3 cellular contexts compared by ENCODE assay signal in the genomic region with DNA sequence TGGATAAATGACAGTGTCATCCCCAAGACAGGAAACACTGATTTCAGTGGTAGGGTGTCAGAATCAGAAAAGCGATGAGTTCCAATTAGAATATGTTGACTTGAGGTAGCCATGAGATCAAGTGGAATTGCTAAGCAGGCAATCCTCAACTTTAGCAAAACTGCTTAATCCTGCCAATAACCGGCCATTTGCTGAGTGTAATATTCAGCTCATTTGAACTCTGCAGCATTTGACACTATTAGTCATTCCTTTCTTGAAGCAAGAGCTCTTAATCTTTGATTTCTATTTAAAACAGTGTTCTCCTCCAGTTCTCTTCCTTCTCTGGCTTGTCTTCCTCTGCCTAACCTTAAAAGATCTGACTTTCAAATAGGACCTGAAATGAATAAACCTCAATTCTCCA.
TF ChIP-seq lines count a peak whose summit lies in the region.

No MANE protein-coding gene starts in this region.

TF ChIP-seq in IMR-90, 13 proteins besides CTCF, POLR2A, EP300 and RAD21:
- TF ChIP-seq, protein P1, sequence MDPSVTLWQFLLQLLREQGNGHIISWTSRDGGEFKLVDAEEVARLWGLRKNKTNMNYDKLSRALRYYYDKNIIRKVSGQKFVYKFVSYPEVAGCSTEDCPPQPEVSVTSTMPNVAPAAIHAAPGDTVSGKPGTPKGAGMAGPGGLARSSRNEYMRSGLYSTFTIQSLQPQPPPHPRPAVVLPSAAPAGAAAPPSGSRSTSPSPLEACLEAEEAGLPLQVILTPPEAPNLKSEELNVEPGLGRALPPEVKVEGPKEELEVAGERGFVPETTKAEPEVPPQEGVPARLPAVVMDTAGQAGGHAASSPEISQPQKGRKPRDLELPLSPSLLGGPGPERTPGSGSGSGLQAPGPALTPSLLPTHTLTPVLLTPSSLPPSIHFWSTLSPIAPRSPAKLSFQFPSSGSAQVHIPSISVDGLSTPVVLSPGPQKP (IDR thresholded peaks at IDR 0.05; ENCODE audit: borderline replicate concordance, low read depth, low read length): no peak
- TF ChIP-seq MAFK (IDR thresholded peaks at IDR 0.05; ENCODE audit: low read depth, low read length) (no peak), SMC3 (IDR thresholded peaks at IDR 0.05; ENCODE audit: low read depth, low read length) (no peak), MXI1 (IDR thresholded peaks at IDR 0.05; ENCODE audit: borderline replicate concordance, low read depth, low read length) (no peak), NFE2L2 (IDR thresholded peaks at IDR 0.05; ENCODE audit: low read depth, low read length) (no peak), RCOR1 (IDR thresholded peaks at IDR 0.05; ENCODE audit: insufficient replicate concordance, low read length) (no peak), CEBPB (IDR thresholded peaks at IDR 0.05; ENCODE audit: low read depth, low read length) (no peak)

TF ChIP-seq in H1, 55 proteins besides CTCF, POLR2A, EP300 and RAD21:
- TF ChIP-seq JUN (IDR thresholded peaks at IDR 0.05; ENCODE audit: low read depth, low read length): no peak
- TF ChIP-seq, protein P2, sequence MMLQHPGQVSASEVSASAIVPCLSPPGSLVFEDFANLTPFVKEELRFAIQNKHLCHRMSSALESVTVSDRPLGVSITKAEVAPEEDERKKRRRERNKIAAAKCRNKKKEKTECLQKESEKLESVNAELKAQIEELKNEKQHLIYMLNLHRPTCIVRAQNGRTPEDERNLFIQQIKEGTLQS (IDR thresholded peaks at IDR 0.05; ENCODE audit: insufficient read depth, low read depth, low read length): no peak

TF ChIP-seq in SK-N-SH treated with all-trans-retinoic acid at 6 μM for 48 hours, 23 proteins besides CTCF, POLR2A, EP300 and RAD21:
- no peak for TF ChIP-seq ESRRG (CRISPR knock-in tag; IDR thresholded peaks at IDR 0.05)
- no peak for TF ChIP-seq BACH2 (CRISPR knock-in tag; IDR thresholded peaks at IDR 0.05; ENCODE audit: borderline replicate concordance)
- no peak for TF ChIP-seq GLIS3 (CRISPR knock-in tag; IDR thresholded peaks at IDR 0.05)
- TF ChIP-seq TOX (CRISPR knock-in tag; IDR thresholded peaks at IDR 0.05; ENCODE audit: borderline replicate concordance): no peak
- no peak for TF ChIP-seq ISL1 (CRISPR knock-in tag; IDR thresholded peaks at IDR 0.05)
- TF ChIP-seq, protein P3, sequence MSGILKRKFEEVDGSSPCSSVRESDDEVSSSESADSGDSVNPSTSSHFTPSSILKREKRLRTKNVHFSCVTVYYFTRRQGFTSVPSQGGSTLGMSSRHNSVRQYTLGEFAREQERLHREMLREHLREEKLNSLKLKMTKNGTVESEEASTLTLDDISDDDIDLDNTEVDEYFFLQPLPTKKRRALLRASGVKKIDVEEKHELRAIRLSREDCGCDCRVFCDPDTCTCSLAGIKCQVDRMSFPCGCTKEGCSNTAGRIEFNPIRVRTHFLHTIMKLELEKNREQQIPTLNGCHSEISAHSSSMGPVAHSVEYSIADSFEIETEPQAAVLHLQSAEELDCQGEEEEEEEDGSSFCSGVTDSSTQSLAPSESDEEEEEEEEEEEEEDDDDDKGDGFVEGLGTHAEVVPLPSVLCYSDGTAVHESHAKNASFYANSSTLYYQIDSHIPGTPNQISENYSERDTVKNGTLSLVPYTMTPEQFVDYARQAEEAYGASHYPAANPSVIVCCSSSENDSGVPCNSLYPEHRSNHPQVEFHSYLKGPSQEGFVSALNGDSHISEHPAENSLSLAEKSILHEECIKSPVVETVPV (CRISPR knock-in tag; IDR thresholded peaks at IDR 0.05): no peak
- TF ChIP-seq OSR1 (CRISPR knock-in tag; IDR thresholded peaks at IDR 0.05): no peak
- no peak for TF ChIP-seq ZFP3 (CRISPR knock-in tag; IDR thresholded peaks at IDR 0.05)
- no peak for TF ChIP-seq SNAI2 (CRISPR knock-in tag; IDR thresholded peaks at IDR 0.05)
- TF ChIP-seq TCF4 (CRISPR knock-in tag; IDR thresholded peaks at IDR 0.05; ENCODE audit: borderline replicate concordance): no peak
